Comparison of ENCODE assay signal across 8 cellular contexts in the genomic region with DNA sequence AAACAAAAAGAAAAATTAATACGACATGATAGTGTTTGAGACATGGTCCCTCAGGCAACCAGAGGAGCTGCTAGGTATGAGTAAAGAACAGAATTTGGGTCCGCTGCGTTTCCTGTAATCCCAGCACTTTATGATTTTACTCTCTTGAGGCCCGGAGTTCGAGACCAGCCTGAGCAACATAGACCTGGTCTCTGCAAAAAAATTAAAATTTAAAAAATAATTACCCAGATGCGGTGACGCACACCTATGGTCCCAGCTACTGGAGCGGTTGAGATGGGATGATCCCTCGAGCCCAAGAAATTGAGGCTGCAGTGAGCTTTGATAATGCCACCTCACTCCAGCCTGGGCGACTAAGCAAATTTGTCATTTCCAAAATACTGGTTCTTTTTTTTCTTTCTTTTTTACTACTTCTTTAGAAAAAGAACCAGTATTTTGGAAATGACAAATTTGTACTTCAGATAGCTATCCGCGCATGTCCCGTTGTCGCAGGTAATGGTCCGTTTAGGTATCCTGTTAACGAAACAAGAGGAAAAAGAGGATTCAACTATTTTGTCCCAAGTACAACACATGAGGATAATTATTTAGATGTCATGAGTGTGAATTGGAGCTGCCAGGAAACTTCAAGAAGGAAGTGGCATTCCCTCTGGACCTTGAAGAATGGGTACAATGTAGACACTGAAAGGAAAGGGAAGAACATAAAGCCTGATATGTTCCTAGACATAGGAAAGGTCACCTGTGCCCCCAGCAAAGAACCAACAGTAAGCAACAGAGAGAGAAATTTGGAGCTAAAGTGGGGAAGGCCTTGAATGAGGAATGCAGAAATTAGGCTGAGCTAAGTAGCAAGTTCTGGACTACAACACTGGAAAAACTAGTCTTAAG. TPM values are rescaled to one million over a fixed set of nuclear protein-coding genes. Genes with fewer than 3 reads are reported as not detected.
DNase-seq lines count a peak whose midpoint lies in the region; ATAC-seq and TF ChIP-seq lines count a peak whose summit lies in the region.

No MANE protein-coding gene starts in this region.

- H3K4me3 Mint-ChIP-seq in natural killer cell: peak overlapping the region; percentile 94

- H3K36me3 Mint-ChIP-seq in natural killer cell: no peaks in the 10 kb centered on the region

- no peaks in the 10 kb centered on the region for H3K9me3 Mint-ChIP-seq in natural killer cell

- peak overlapping the region; percentile 65 for H3K4me3 ChIP-seq in GM08714 (ENCODE audit: low read length)

- H3K27ac Mint-ChIP-seq in natural killer cell: peak overlapping the region; percentile 99

- ATAC-seq in natural killer cell (no peak), GM19328 (IDR thresholded peaks at IDR 0.05; ENCODE audit: unreplicated experiment) (no peak), GM18517 (IDR thresholded peaks at IDR 0.05; ENCODE audit: unreplicated experiment) (no peak)

- H3K27me3 Mint-ChIP-seq in natural killer cell (ENCODE audit: low read depth in 2 of 2): no peaks in the 10 kb centered on the region

- TF ChIP-seq CTCF in RWPE1 (conservative IDR thresholded peaks at IDR 0.05; ENCODE audit: low read depth) (no peak), natural killer cell (IDR thresholded peaks at IDR 0.05) (no peak)

- POLR2A ChIA-PET in RWPE1 (lab: Yijun Ruan, JAX; ENCODE audit: low non-redundant PET): interaction anchor here (1.1 kb wide), 1 partner anchor 135 kb away, joined by 3 read pairs; no protein-coding TSS in a partner anchor

- H3K27ac ChIP-seq in RWPE1: peak overlapping the region; percentile 99

- peaks cover 35 to 47% of the 10 kb centered on the region in 2 donors for H3K4me1 Mint-ChIP-seq in natural killer cell

- DNase-seq in RWPE1 (ENCODE audit: low spot score) (no peak), cerebellum (ENCODE audit: low spot score) (peak; percentile 14), natural killer cell (no peak), DMS114 treated with DMSO at 0.1 percent for 48 hours (lab: John Stamatoyannopoulos, UW; ENCODE audit: unreplicated experiment) (no peak), NCI-H524 treated with DMSO at 0.1 percent for 48 hours (lab: John Stamatoyannopoulos, UW) (no peak)

- CTCF ChIA-PET in RWPE1 (lab: Yijun Ruan, JAX): interaction anchor here (0.7 to 3.4 kb wide), 7 partner anchors 12 to 333 kb away, joined by 3 to 11 read pairs (median 6); no protein-coding TSS in a partner anchor

- intact Hi-C loops in natural killer cell (cut with micrococcal nuclease): loop anchor here (1.0 to 5.0 kb wide), 6 partner anchors 81 to 869 kb away; a partner anchor contains a TSS

RNA-seq across cellular contexts. Expression of a gene that starts 1.2 kb away (rescaled TPM):
- 290 TPM for total RNA-seq in cerebellum
- total RNA-seq in natural killer cell: 100 to 1,000 TPM; 162 to 202 (median 179) TPM
